ENCODE assay signal across 16 cellular contexts in genomic region chr19:10809693-10810285, GRCh38. TPM values are rescaled to one million over a fixed set of nuclear protein-coding genes. Genes with fewer than 3 reads are reported as not detected.
DNase-seq lines count a peak whose midpoint lies in the region; ATAC-seq, FAIRE-seq and TF ChIP-seq lines count a peak whose summit lies in the region.
"Had no signal": no experiment of that assay in that cellular context is flagged by ENCODE, and none has a peak within 500 bp of the region (broad histone marks: within the 10 kb centered on the region; RNA-seq: fewer than 3 reads in every experiment).

No MANE protein-coding gene starts in this region.

- no peak overlapping the region for H2BK12ac ChIP-seq in neuronal stem cell (ENCODE audit: low read length)

- no peaks in the 10 kb centered on the region for H3K9me3 ChIP-seq in neuronal stem cell (replicated peaks in 1 of 2; ENCODE audit: control insufficient read depth in 2 of 2, insufficient read depth in 1 of 2, low read depth in 1 of 2, low read length in 2 of 2)
- H3K9me3 ChIP-seq: SJSA1, tibial artery had no signal

- CTCF ChIA-PET in activated CD4-positive, alpha-beta T cell treated with anti-CD3 and anti-CD28 coated beads for 36 hours (lab: Charles Lee), result no interaction called here

- H3K23ac ChIP-seq in neuronal stem cell (ENCODE audit: low read depth, low read length, poor library complexity), result peak overlapping the region; percentile 61

- no peaks in the 10 kb centered on the region for H3K27me3 ChIP-seq in neuronal stem cell (ENCODE audit: control insufficient read depth in 3 of 3, insufficient read depth in 3 of 3, low read depth in 1 of 3, low read length in 3 of 3)
- H3K27me3 ChIP-seq: SJSA1, tibial artery had no signal

- H3K9me3 Mint-ChIP-seq in activated CD4-positive, alpha-beta T cell treated with anti-CD3 and anti-CD28 coated beads for 36 hours (ENCODE audit: low read depth), result no peaks in the 10 kb centered on the region
- peaks cover 3% of the 10 kb centered on the region for H3K9me3 Mint-ChIP-seq in chondrocyte (ENCODE audit: low read depth)
- H3K9me3 Mint-ChIP-seq: endodermal cell had no signal

- H3K4ac ChIP-seq in neuronal stem cell (ENCODE audit: low read length), result no peak overlapping the region

- no peak for DNase-seq in activated CD4-positive, alpha-beta T cell treated with anti-CD3 and anti-CD28 coated beads for 36 hours
- DNase-seq in activated CD4-positive, alpha-beta T cell treated with anti-CD3 and anti-CD28 coated beads, Interleukin-2, amount 50 U/mL, for 4 hours, result no peak
- DNase-seq in NOMO-1 treated with DMSO at 0.1 percent for 48 hours (lab: John Stamatoyannopoulos, UW; ENCODE audit: unreplicated experiment) (peak; percentile 54), chondrocyte (ENCODE audit: low spot score) (no peak), neuronal stem cell (ENCODE audit: low spot score) (no peak), HTR-8/SVneo (ENCODE audit: insufficient read length, low spot score) (no peak)
- DNase-seq: activated CD8-positive, alpha-beta memory T cell treated with anti-CD3 and anti-CD28 coated beads for 24 hours; DMS79; endodermal cell; NCI-H524 treated with DMSO at 0.1 percent for 48 hours; retina; tibial artery had no signal

- H3K9ac ChIP-seq in neuronal stem cell (ENCODE audit: low read depth, low read length, poor library complexity), result no peak overlapping the region

- no peak overlapping the region for H3K4me3 ChIP-seq in neuronal stem cell (ENCODE audit: low read length in 2 of 2)
- H3K4me3 ChIP-seq: SJSA1, tibial artery had no signal

- no peak overlapping the region for H2BK5ac ChIP-seq in neuronal stem cell (ENCODE audit: low read length)

- no peak overlapping the region for H3K27ac ChIP-seq in neuronal stem cell (replicated peaks; ENCODE audit: low read length)
- H3K27ac ChIP-seq: SJSA1, tibial artery had no signal

- no peak overlapping the region for H2BK15ac ChIP-seq in neuronal stem cell (ENCODE audit: low read length)

- no peaks in the 10 kb centered on the region for H3K4me1 ChIP-seq in neuronal stem cell (ENCODE audit: control insufficient read depth in 2 of 2, insufficient read depth in 1 of 2, low read depth in 1 of 2, low read length in 2 of 2)

- peak overlapping the region; percentile 60 for H3K27ac Mint-ChIP-seq in activated CD4-positive, alpha-beta T cell treated with anti-CD3 and anti-CD28 coated beads for 36 hours
- H3K27ac Mint-ChIP-seq in chondrocyte (ENCODE audit: unreplicated experiment), result peak overlapping the region; percentile 36

- H2BK120ac ChIP-seq in neuronal stem cell (ENCODE audit: low read depth, low read length), result no peak overlapping the region

- H4K91ac ChIP-seq in neuronal stem cell (ENCODE audit: low read depth, low read length, poor library complexity), result no peak overlapping the region

- H3K4me2 ChIP-seq in neuronal stem cell (ENCODE audit: insufficient read depth, low read length, poor library complexity, severe bottlenecking), result no peak overlapping the region

- H3K18ac ChIP-seq in neuronal stem cell (ENCODE audit: low read length), result no peak overlapping the region

- no CpG with 5 or more reads among the region's 15 CpGs for WGBS in neuronal stem cell (ENCODE audit: extremely low coverage in 2 of 2, insufficient read length in 2 of 2, insufficient replicate concordance in 1 of 2), 2 donors

- H3K4me1 Mint-ChIP-seq in activated CD4-positive, alpha-beta T cell treated with anti-CD3 and anti-CD28 coated beads for 36 hours, result peaks cover 29% of the 10 kb centered on the region
- peaks cover 25% of the 10 kb centered on the region for H3K4me1 Mint-ChIP-seq in chondrocyte (ENCODE audit: low read depth)
- H3K4me1 Mint-ChIP-seq: endodermal cell had no signal

- ATAC-seq in activated CD4-positive, alpha-beta T cell treated with anti-CD3 and anti-CD28 coated beads for 36 hours, result no peak
- no peak for ATAC-seq in HG02981 (IDR thresholded peaks at IDR 0.05; ENCODE audit: unreplicated experiment)
- no peak for ATAC-seq in HG03571 (IDR thresholded peaks at IDR 0.05; ENCODE audit: unreplicated experiment)

- no peak for FAIRE-seq in HTR-8/SVneo (lab: Jason Lieb, UNC)
- FAIRE-seq: A204.1 had no signal

- no peak for TF ChIP-seq CTCF in chondrocyte (IDR thresholded peaks at IDR 0.05)

- H2AK5ac ChIP-seq in neuronal stem cell (ENCODE audit: low read depth, low read length), result no peak overlapping the region

- no peaks in the 10 kb centered on the region for H3K79me1 ChIP-seq in neuronal stem cell (ENCODE audit: low read depth, low read length)

- no peak overlapping the region for H4K8ac ChIP-seq in neuronal stem cell (ENCODE audit: low read depth, low read length)

- H3K36me3 Mint-ChIP-seq in activated CD4-positive, alpha-beta T cell treated with anti-CD3 and anti-CD28 coated beads for 36 hours (ENCODE audit: low read depth), result peaks cover 33% of the 10 kb centered on the region
- peaks cover 23% of the 10 kb centered on the region for H3K36me3 Mint-ChIP-seq in chondrocyte (ENCODE audit: low read depth)

- no peak overlapping the region for H3K4me3 Mint-ChIP-seq in activated CD4-positive, alpha-beta T cell treated with anti-CD3 and anti-CD28 coated beads for 36 hours
- H3K4me3 Mint-ChIP-seq in chondrocyte (ENCODE audit: unreplicated experiment), result no peak overlapping the region
- H3K4me3 Mint-ChIP-seq: endodermal cell had no signal

- peak overlapping the region; percentile 86 for H3K14ac ChIP-seq in neuronal stem cell (ENCODE audit: low read length)

- peaks cover 31 to 80% of the 10 kb centered on the region in 2 donors for H3K36me3 ChIP-seq in neuronal stem cell (replicated peaks in 1 of 2; ENCODE audit: control insufficient read depth in 2 of 2, insufficient read depth in 2 of 2, low read length in 2 of 2)

- H3K27me3 Mint-ChIP-seq in activated CD4-positive, alpha-beta T cell treated with anti-CD3 and anti-CD28 coated beads for 36 hours, result no peaks in the 10 kb centered on the region
- H3K27me3 Mint-ChIP-seq in chondrocyte (ENCODE audit: low read depth), result no peaks in the 10 kb centered on the region

- intact Hi-C loops in activated CD4-positive, alpha-beta T cell treated with anti-CD3 and anti-CD28 coated beads for 36 hours (cut with DNase I, micrococcal nuclease), result loop anchor here in 1 of 2 experiments (1.0 kb wide), 1 partner anchor 12 kb away; no protein-coding TSS in a partner anchor

- POLR2A ChIA-PET in activated CD4-positive, alpha-beta T cell treated with anti-CD3 and anti-CD28 coated beads for 36 hours (lab: Charles Lee), result interaction anchor here (0.6 kb wide), 2 partner anchors 10 to 810 kb away, joined by 3 to 5 read pairs; no protein-coding TSS in a partner anchor

- no peak overlapping the region for H2AFZ ChIP-seq in neuronal stem cell (ENCODE audit: low read length)

RNA-seq across cellular contexts. Expression of gene TMED1, which starts 26.2 kb away (rescaled TPM):
- total RNA-seq in activated CD4-positive, alpha-beta T cell treated with anti-CD3 and anti-CD28 coated beads for 36 hours, result 10 to 100 TPM in 1 of 2 experiments, 1 to 10 TPM in 1; 8.7 to 15.3 TPM
- 29.1 to 33.7 TPM (median 31.5 TPM) in 3 replicates for total RNA-seq in chondrocyte
- 32.4 TPM for polyA plus RNA-seq in neuronal stem cell (2013, experiment 1 of 2)
- polyA plus RNA-seq in neuronal stem cell (2013, experiment 2 of 2), result 32.9 TPM

RNA-seq across cellular contexts. Expression of gene C19orf38, which starts 38.4 kb away (rescaled TPM):
- total RNA-seq in activated CD4-positive, alpha-beta T cell treated with anti-CD3 and anti-CD28 coated beads for 36 hours, result 1 to 10 TPM; 2.7 to 3.6 TPM
- 0.30 to 0.34 TPM in 2 of 3 replicates, not detected in the other for total RNA-seq in chondrocyte
- polyA plus RNA-seq in neuronal stem cell (2013, experiment 1 of 2), result 0.15 TPM
- 0.14 TPM for polyA plus RNA-seq in neuronal stem cell (2013, experiment 2 of 2)
- total RNA-seq: SJSA1 had no signal
